In the genomic region with DNA sequence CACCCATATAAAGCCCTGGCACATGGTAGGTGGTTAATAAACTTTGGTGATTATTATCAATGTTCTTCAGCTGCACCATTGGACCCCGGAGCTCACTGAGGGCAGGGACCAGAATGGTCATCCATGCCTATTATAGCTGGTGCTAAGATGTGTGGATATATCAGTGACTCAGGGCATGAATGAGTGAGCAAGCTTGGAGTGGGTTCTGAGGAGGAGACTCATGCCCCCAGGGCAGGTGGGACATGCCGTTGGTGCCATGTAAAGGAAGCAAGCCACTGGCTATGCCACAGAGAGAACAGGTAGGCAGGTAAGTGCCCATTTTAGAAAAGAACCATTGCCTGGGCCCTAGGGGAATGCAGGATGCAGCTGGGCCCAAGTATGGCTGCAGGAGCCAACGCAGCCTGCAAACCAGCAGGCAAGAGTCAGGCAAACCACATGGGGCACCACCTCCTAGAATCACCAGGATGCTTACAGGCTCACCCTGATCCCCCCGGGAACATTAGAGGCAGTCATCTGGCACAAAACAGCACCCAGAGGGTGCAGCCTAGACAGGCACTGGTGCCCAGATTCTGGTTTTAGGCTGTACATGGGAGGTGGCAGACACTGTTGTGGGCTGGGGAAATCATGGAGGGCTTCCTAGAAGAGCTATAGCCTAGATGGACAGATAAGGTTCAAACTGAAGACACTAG, we compare ENCODE assay signal across 27 cellular contexts. TPM values are rescaled to one million over a fixed set of nuclear protein-coding genes. Genes with fewer than 3 reads are reported as not detected.
DNase-seq lines count a peak whose midpoint lies in the region; ATAC-seq and TF ChIP-seq lines count a peak whose summit lies in the region.
"Had no signal": no experiment of that assay in that cellular context is flagged by ENCODE, and none has a peak within 500 bp of the region (broad histone marks: within the 10 kb centered on the region; RNA-seq: fewer than 3 reads in every experiment).

No MANE protein-coding gene starts in this region.

- H3K9me3 Mint-ChIP-seq in activated T-cell treated with anti-CD3 and anti-CD28 coated beads, Interleukin-2, amount 50 U/mL, for 24 hours: no peaks in the 10 kb centered on the region
- H3K9me3 Mint-ChIP-seq in stimulated activated naive B cell treated with anti-CD40 and anti-IgM and Interleukin-4, amounts not matched to agents 10 μg/mL and 1 μg/mL and 100 μg/mL, for 72 hours: no peaks in the 10 kb centered on the region
- H3K9me3 Mint-ChIP-seq: HFFc6 had no signal

- peaks cover 3% of the 10 kb centered on the region for H3K36me3 Mint-ChIP-seq in activated T-cell treated with anti-CD3 and anti-CD28 coated beads, Interleukin-2, amount 50 U/mL, for 24 hours (ENCODE audit: low read depth)
- peaks cover 3 to 4% of the 10 kb centered on the region in 2 donors for H3K36me3 Mint-ChIP-seq in stimulated activated naive B cell treated with anti-CD40 and anti-IgM and Interleukin-4, amounts not matched to agents 10 μg/mL and 1 μg/mL and 100 μg/mL, for 72 hours

- H3K27ac ChIP-seq in coronary artery: no peak overlapping the region
- H3K27ac ChIP-seq: 22Rv1, PC-9 had no signal

- peak; percentile 14 to 31 for ATAC-seq in stimulated activated naive B cell treated with anti-CD40 and anti-IgM and Interleukin-4, amounts not matched to agents 10 μg/mL and 1 μg/mL and 100 μg/mL, for 72 hours (replicated peaks)
- ATAC-seq in GM19351 (IDR thresholded peaks at IDR 0.05; ENCODE audit: unreplicated experiment) (no peak), mucosa of descending colon (no peak)

- DNase-seq in activated T-cell treated with anti-CD3 and anti-CD28 coated beads, Interleukin-2, amount 50 U/mL, for 24 hours: peak; percentile 23
- no peak for DNase-seq in activated T-cell treated with anti-CD3 and anti-CD28 coated beads for 4 hours
- DNase-seq in coronary artery (ENCODE audit: low spot score): peak; percentile 16
- peak; percentile 51 for DNase-seq in mesenteric fat pad (ENCODE audit: low spot score)
- DNase-seq in stimulated activated naive B cell treated with anti-CD40 and anti-IgM and Interleukin-4, amounts not matched to agents 10 μg/mL and 1 μg/mL and 100 μg/mL, for 72 hours: no peak
- DNase-seq in mucosa of descending colon: no peak
- no peak for DNase-seq in central memory CD4-positive, alpha-beta T cell
- DNase-seq: Calu3; DMS79 treated with DMSO at 0.1 percent for 48 hours; GF-D8; GOT3; HFFc6; KG1; NCI-H1092; NCI-H1436; NCI-H187; NCI-H2081 treated with DMSO at 0.1 percent for 48 hours; NCI-H2171 treated with DMSO at 0.1 percent for 48 hours; NCI-H524 treated with DMSO at 0.1 percent for 48 hours; NCI-H774; NK-92 treated with Interleukin-12 subunit alpha and Interleukin-12 subunit beta, amount 100 ng/mL, for 24 hours; SHP77 treated with DMSO at 0.1 percent for 48 hours had no signal

- TF ChIP-seq CTCF in coronary artery (IDR thresholded peaks at IDR 0.05) (no peak), mucosa of descending colon (IDR thresholded peaks at IDR 0.05) (no peak)

- no peaks in the 10 kb centered on the region for H3K9me3 ChIP-seq in mucosa of descending colon
- H3K9me3 ChIP-seq: HAP-1 had no signal

- H3K27me3 Mint-ChIP-seq in activated T-cell treated with anti-CD3 and anti-CD28 coated beads, Interleukin-2, amount 50 U/mL, for 24 hours: no peaks in the 10 kb centered on the region
- peaks cover 10 to 11% of the 10 kb centered on the region in 2 donors for H3K27me3 Mint-ChIP-seq in stimulated activated naive B cell treated with anti-CD40 and anti-IgM and Interleukin-4, amounts not matched to agents 10 μg/mL and 1 μg/mL and 100 μg/mL, for 72 hours

- no peaks in the 10 kb centered on the region for H3K36me3 ChIP-seq in mucosa of descending colon (ENCODE audit: low read depth)
- H3K36me3 ChIP-seq: HAP-1 had no signal

- intact Hi-C loops in mucosa of descending colon (cut with DNase I, micrococcal nuclease): no loop called here

- H3K4me3 ChIP-seq in coronary artery (no peak overlapping the region), mucosa of descending colon (no peak overlapping the region)
- H3K4me3 ChIP-seq: HAP-1, PC-9 had no signal

- peaks cover 7% of the 10 kb centered on the region for H3K4me1 Mint-ChIP-seq in activated T-cell treated with anti-CD3 and anti-CD28 coated beads, Interleukin-2, amount 50 U/mL, for 24 hours (ENCODE audit: low read depth)
- H3K4me1 Mint-ChIP-seq in stimulated activated naive B cell treated with anti-CD40 and anti-IgM and Interleukin-4, amounts not matched to agents 10 μg/mL and 1 μg/mL and 100 μg/mL, for 72 hours: peaks cover 3 to 6% of the 10 kb centered on the region in 2 donors

- no peak overlapping the region for H3K4me3 Mint-ChIP-seq in activated T-cell treated with anti-CD3 and anti-CD28 coated beads, Interleukin-2, amount 50 U/mL, for 24 hours
- no peak overlapping the region for H3K4me3 Mint-ChIP-seq in stimulated activated naive B cell treated with anti-CD40 and anti-IgM and Interleukin-4, amounts not matched to agents 10 μg/mL and 1 μg/mL and 100 μg/mL, for 72 hours
- H3K4me3 Mint-ChIP-seq: B cell, HFFc6 had no signal

- H3K27ac Mint-ChIP-seq in activated T-cell treated with anti-CD3 and anti-CD28 coated beads, Interleukin-2, amount 50 U/mL, for 24 hours: peak overlapping the region; percentile 19
- H3K27ac Mint-ChIP-seq in stimulated activated naive B cell treated with anti-CD40 and anti-IgM and Interleukin-4, amounts not matched to agents 10 μg/mL and 1 μg/mL and 100 μg/mL, for 72 hours: no peak overlapping the region
- H3K27ac Mint-ChIP-seq: B cell, HFFc6 had no signal

- H3K4me1 ChIP-seq in mucosa of descending colon (ENCODE audit: low read depth): peaks cover 5% of the 10 kb centered on the region
- H3K4me1 ChIP-seq: HAP-1 had no signal

RNA-seq across cellular contexts. Expression of a gene that starts 23.5 kb away (rescaled TPM):
- total RNA-seq in mesenteric fat pad (8.3 TPM), mucosa of descending colon (10 to 100 TPM; 12.9 to 21.9 (median 16.5) TPM)

RNA-seq across cellular contexts. Expression of a gene that starts 23.6 kb away (rescaled TPM):
- total RNA-seq in mesenteric fat pad (40.9 TPM), mucosa of descending colon (10 to 100 TPM; 35.5 to 48.5 (median 44.8) TPM)

Comparison
In these comparisons a context has a peak if more than half of its experiments do, and no peak if none do; other contexts are left out.
1. DNase-seq: peak in activated T-cell treated with anti-CD3 and anti-CD28 coated beads, Interleukin-2, amount 50 U/mL, for 24 hours (single experiment), coronary artery (single experiment) and mesenteric fat pad (single experiment); none in activated T-cell treated with anti-CD3 and anti-CD28 coated beads for 4 hours (single experiment), stimulated activated naive B cell treated with anti-CD40 and anti-IgM and Interleukin-4, amounts not matched to agents 10 μg/mL and 1 μg/mL and 100 μg/mL, for 72 hours (single experiment), mucosa of descending colon (0 of 3) and central memory CD4-positive, alpha-beta T cell (single experiment).
2. ATAC-seq: peak in stimulated activated naive B cell treated with anti-CD40 and anti-IgM and Interleukin-4, amounts not matched to agents 10 μg/mL and 1 μg/mL and 100 μg/mL, for 72 hours (2 of 2); none in GM19351 (single experiment) and mucosa of descending colon (single experiment).